Comparison of ENCODE assay signal across 9 cellular contexts in the genomic region with DNA sequence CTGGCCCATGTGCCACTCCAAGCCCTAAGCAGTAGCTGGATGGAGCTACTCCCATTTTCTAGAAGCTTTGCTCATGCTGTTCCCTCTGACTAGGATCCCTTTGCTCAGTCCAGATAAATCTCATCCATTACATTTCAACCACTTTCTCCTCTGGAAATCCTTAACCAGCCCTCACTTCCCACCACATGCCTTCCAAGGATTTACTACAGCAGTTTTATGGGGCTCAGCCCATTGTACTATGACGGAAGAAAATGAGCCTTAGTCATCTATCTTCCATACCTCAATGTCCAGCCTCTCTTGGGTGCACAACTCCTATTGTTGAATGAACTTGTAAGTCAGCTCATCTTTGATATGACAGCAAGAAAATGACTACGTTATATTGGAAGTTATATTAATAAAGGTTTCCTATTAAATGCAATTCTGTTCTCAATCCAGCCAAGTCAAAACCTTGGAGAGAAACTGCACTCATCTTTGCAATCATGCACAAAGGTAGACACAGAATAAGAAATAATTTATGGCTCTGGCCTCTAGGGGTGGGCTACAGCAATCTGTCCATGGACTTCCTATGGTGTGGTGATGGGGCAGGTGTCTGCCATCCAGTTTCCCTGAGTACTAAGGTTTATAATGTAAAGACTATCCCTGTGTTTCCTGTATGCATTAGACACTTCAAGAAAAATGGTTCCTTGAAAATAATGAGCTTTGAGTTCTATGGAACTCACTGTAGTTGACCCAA. TPM values are rescaled to one million over a fixed set of nuclear protein-coding genes. Genes with fewer than 3 reads are reported as not detected.
DNase-seq lines count a peak whose midpoint lies in the region; ATAC-seq and TF ChIP-seq lines count a peak whose summit lies in the region.
"Had no signal": no experiment of that assay in that cellular context is flagged by ENCODE, and none has a peak within 500 bp of the region (broad histone marks: within the 10 kb centered on the region; RNA-seq: fewer than 3 reads in every experiment).

No MANE protein-coding gene starts in this region.

- no peaks in the 10 kb centered on the region for H3K9me3 Mint-ChIP-seq in nephron
- H3K9me3 Mint-ChIP-seq in activated naive CD8-positive, alpha-beta T cell treated with anti-CD3 and anti-CD28 coated beads for 36 hours, result peaks cover 2% of the 10 kb centered on the region

- H3K27ac Mint-ChIP-seq in nephron, result no peak overlapping the region
- H3K27ac Mint-ChIP-seq in activated naive CD8-positive, alpha-beta T cell treated with anti-CD3 and anti-CD28 coated beads for 36 hours, result no peak overlapping the region

- WGBS in body of pancreas, 2 donors, result 86 to 89% methylated on average over 2 of the region's 2 CpGs

- no peak overlapping the region for H3K27ac ChIP-seq in body of pancreas

- peak; percentile 20 for DNase-seq in NCI-H2107 treated with DMSO at 0.1 percent for 48 hours (lab: John Stamatoyannopoulos, UW; ENCODE audit: unreplicated experiment)
- DNase-seq in NCI-H2107 (lab: John Stamatoyannopoulos, UW), result no peak
- DNase-seq in HuH-7.5 (ENCODE audit: low spot score), result peak; percentile 23
- no peak for DNase-seq in body of pancreas
- no peak for DNase-seq in islet precursor cell
- DNase-seq in activated naive CD8-positive, alpha-beta T cell treated with anti-CD3 and anti-CD28 coated beads for 36 hours, result no peak
- DNase-seq: stimulated activated CD4-positive, alpha-beta T cell treated with anti-CD3 and anti-CD28 coated beads, Interleukin-1b, Interleukin-23, amount 100 ng/mL, for 48 hours had no signal

- TF ChIP-seq POLR2A in body of pancreas (IDR thresholded peaks at IDR 0.05), result no peak

- H3K36me3 Mint-ChIP-seq in nephron (ENCODE audit: low read depth), result no peaks in the 10 kb centered on the region
- H3K36me3 Mint-ChIP-seq in activated naive CD8-positive, alpha-beta T cell treated with anti-CD3 and anti-CD28 coated beads for 36 hours, result no peaks in the 10 kb centered on the region

- H3K4me1 Mint-ChIP-seq in nephron, result peaks cover 15% of the 10 kb centered on the region
- peaks cover 19% of the 10 kb centered on the region for H3K4me1 Mint-ChIP-seq in activated naive CD8-positive, alpha-beta T cell treated with anti-CD3 and anti-CD28 coated beads for 36 hours

- no peaks in the 10 kb centered on the region for H3K9me3 ChIP-seq in body of pancreas

- peaks cover 21% of the 10 kb centered on the region for H3K4me1 ChIP-seq in body of pancreas

- intact Hi-C loops in body of pancreas (cut with DNase I), result no loop called here

- H3K27me3 Mint-ChIP-seq in nephron (ENCODE audit: low read depth), result peaks cover 4% of the 10 kb centered on the region
- H3K27me3 Mint-ChIP-seq in activated naive CD8-positive, alpha-beta T cell treated with anti-CD3 and anti-CD28 coated beads for 36 hours, result peaks cover 56% of the 10 kb centered on the region

- TF ChIP-seq CTCF in body of pancreas (IDR thresholded peaks at IDR 0.05) (peak in 5 of 7 experiments; percentile 14 to 29 (median 24)), nephron (IDR thresholded peaks at IDR 0.05; ENCODE audit: unreplicated experiment in 3 of 3) (peak in 2 of 3 experiments; percentile 13 to 15)

- no peak overlapping the region for H3K4me3 ChIP-seq in body of pancreas

- ATAC-seq in body of pancreas (no peak), HG02571 (IDR thresholded peaks at IDR 0.05; ENCODE audit: unreplicated experiment) (no peak)

- no peaks in the 10 kb centered on the region for H3K36me3 ChIP-seq in body of pancreas (replicated peaks in 1 of 2; ENCODE audit: insufficient read depth in 1 of 2, low read depth in 2 of 2)

- peak overlapping the region in 2 of 3 experiments; percentile 2 to 35 for H3K4me3 Mint-ChIP-seq in nephron
- H3K4me3 Mint-ChIP-seq in activated naive CD8-positive, alpha-beta T cell treated with anti-CD3 and anti-CD28 coated beads for 36 hours, result no peak overlapping the region

- H3K27me3 ChIP-seq in body of pancreas, result no peaks in the 10 kb centered on the region

RNA-seq across cellular contexts. Expression of a gene that starts 3.4 kb away (rescaled TPM):
- under 1 TPM; 0.52 to 0.66 TPM for total RNA-seq in body of pancreas
- total RNA-seq in activated naive CD8-positive, alpha-beta T cell treated with anti-CD3 and anti-CD28 coated beads for 36 hours, result 1 to 10 TPM; 3.1 to 3.2 TPM

Comparison
In these comparisons a context has a peak if more than half of its experiments do, and no peak if none do; other contexts are left out.
1. DNase-seq: peak in NCI-H2107 treated with DMSO at 0.1 percent for 48 hours (single experiment) and HuH-7.5 (single experiment); none in NCI-H2107 (single experiment), body of pancreas (0 of 4), islet precursor cell (single experiment) and activated naive CD8-positive, alpha-beta T cell treated with anti-CD3 and anti-CD28 coated beads for 36 hours (single experiment).